ENCODE assay signal across 16 cellular contexts in genomic region chr6:88965691-88966090, GRCh38. TPM values are rescaled to one million over a fixed set of nuclear protein-coding genes. Genes with fewer than 3 reads are reported as not detected.
DNase-seq lines count a peak whose midpoint lies in the region; ATAC-seq, FAIRE-seq and TF ChIP-seq lines count a peak whose summit lies in the region.
"Had no signal": no experiment of that assay in that cellular context is flagged by ENCODE, and none has a peak within 500 bp of the region (broad histone marks: within the 10 kb centered on the region; RNA-seq: fewer than 3 reads in every experiment).

No MANE protein-coding gene starts in this region.

- H3K27me3 Mint-ChIP-seq in GM23338 (ENCODE audit: insufficient read depth, low read depth, poor library complexity) (peaks cover 30% of the 10 kb centered on the region), nephron progenitor cell (ENCODE audit: low read depth, poor library complexity) (peaks cover 8% of the 10 kb centered on the region)

- no peak overlapping the region for H3K56ac ChIP-seq in H1 (replicated peaks; ENCODE audit: insufficient read length, low read depth, low read length)

- H3K27ac Mint-ChIP-seq in GM23338 (no peak overlapping the region), nephron progenitor cell (no peak overlapping the region)

- FAIRE-seq in H1 (lab: Jason Lieb, UNC) = no peak
- FAIRE-seq: H54 had no signal

- H4K8ac ChIP-seq in H1 (ENCODE audit: extremely low read depth, insufficient read depth, low read length) = no peak overlapping the region

- H3K79me2 ChIP-seq in GM23338 (replicated peaks; ENCODE audit: insufficient read depth) = peaks cover 25% of the 10 kb centered on the region
- peaks cover 3 to 23% of the 10 kb centered on the region in 2 experiments for H3K79me2 ChIP-seq in H1 (ENCODE audit: control insufficient read depth in 1 of 2, insufficient read depth in 2 of 2, low read length in 2 of 2)

- no peaks in the 10 kb centered on the region for H3K9me2 ChIP-seq in GM23338 (ENCODE audit: insufficient read depth)

- no peak overlapping the region for H4K91ac ChIP-seq in H1 (replicated peaks; ENCODE audit: insufficient read length, low read length)

- H3K9me3 ChIP-seq in H1 (ENCODE audit: insufficient read depth in 2 of 2, low read depth in 1 of 2, low read length in 1 of 2) = peaks cover 0 to 9% of the 10 kb centered on the region in 2 experiments; a peak in 1 of 4 replicates

- H3K4me3 ChIP-seq in GM23338 = no peak overlapping the region
- H3K4me3 ChIP-seq in H1 (ENCODE audit: extremely low read depth in 1 of 4, insufficient read depth in 2 of 4, low read depth in 3 of 4, low read length in 4 of 4) = no peak overlapping the region
- H3K4me3 ChIP-seq: MG63 had no signal

- peaks cover 18% of the 10 kb centered on the region for H3K27me3 ChIP-seq in GM23338 (ENCODE audit: insufficient read depth)
- peaks cover under 1 to 7% (median 5%) of the 10 kb centered on the region in 4 experiments; a peak in 6 of 7 replicates for H3K27me3 ChIP-seq in H1 (replicated peaks in 1 of 4; ENCODE audit: control insufficient read depth in 3 of 4, extremely low read depth in 1 of 4, insufficient read depth in 3 of 4, low read length in 3 of 4)
- H3K27me3 ChIP-seq: MG63 had no signal

- CTCF ChIA-PET in H1 (lab: Charles Lee; ENCODE audit: partially characterized antibody) = interaction anchor here (1.6 kb wide), 1 partner anchor 10 kb away, joined by 4 read pairs; no protein-coding TSS in a partner anchor

- no peak overlapping the region for H2AK5ac ChIP-seq in H1 (ENCODE audit: low read depth, low read length)

- ATAC-seq in GM23338 = peak; percentile 17
- ATAC-seq: Panc1 had no signal

- no peak overlapping the region for H4K5ac ChIP-seq in H1 (ENCODE audit: insufficient read length, low read depth, low read length)

- H2BK15ac ChIP-seq in H1 (ENCODE audit: low read length) = no peak overlapping the region

- H3K9me3 Mint-ChIP-seq in GM23338 = peaks cover 37% of the 10 kb centered on the region
- peaks cover 34% of the 10 kb centered on the region for H3K9me3 Mint-ChIP-seq in nephron progenitor cell

- H3K36me3 Mint-ChIP-seq in GM23338 (ENCODE audit: low read depth) (peaks cover 35% of the 10 kb centered on the region), nephron progenitor cell (ENCODE audit: low read depth) (peaks cover 32% of the 10 kb centered on the region)

- POLR2A ChIA-PET in H1 (lab: Charles Lee; ENCODE audit: partially characterized antibody) = no interaction called here

- H4K20me1 ChIP-seq in GM23338 (replicated peaks; ENCODE audit: insufficient read depth) (no peaks in the 10 kb centered on the region), H1 (replicated peaks in 1 of 2; ENCODE audit: control insufficient read depth in 1 of 2, insufficient read depth in 2 of 2, low read length in 2 of 2) (no peaks in the 10 kb centered on the region)

- no peak overlapping the region for H3K4me3 Mint-ChIP-seq in GM23338
- H3K4me3 Mint-ChIP-seq in nephron progenitor cell = peak overlapping the region; percentile 100

- no peak for TF ChIP-seq RAD21 in H1 (IDR thresholded peaks at IDR 0.05 in 1 of 2, conservative IDR thresholded peaks at IDR 0.05 in 1 of 2; ENCODE audit: low read depth in 2 of 2, low read length in 2 of 2)

- H3K4ac ChIP-seq in H1 (replicated peaks; ENCODE audit: insufficient read length, low read depth, low read length) = no peak overlapping the region

- H3K4me1 ChIP-seq in GM23338 (ENCODE audit: insufficient read depth) (no peaks in the 10 kb centered on the region), H1 (replicated peaks in 1 of 4; ENCODE audit: control insufficient read depth in 3 of 4, insufficient read depth in 4 of 4, low read length in 3 of 4) (peaks cover 0 to 5% (median 2%) of the 10 kb centered on the region in 4 experiments; a peak in 6 of 7 replicates)

- no peak overlapping the region for H3K9ac ChIP-seq in H1 (replicated peaks in 1 of 4; ENCODE audit: extremely low read depth in 1 of 4, low read depth in 3 of 4, low read length in 3 of 4)

- no peak overlapping the region for H2BK20ac ChIP-seq in H1 (ENCODE audit: low read length)

- no peak overlapping the region for H3K27ac ChIP-seq in GM23338 (ENCODE audit: low read depth)
- H3K27ac ChIP-seq in H1 (ENCODE audit: low read depth, low read length) = no peak overlapping the region; the same call in 1 of the 2 replicates

- H2AFZ ChIP-seq in GM23338 (no peak overlapping the region), H1 (ENCODE audit: low read length) (no peak overlapping the region; the same call in none of the 2 replicates)

- H3K4me2 ChIP-seq in GM23338 = no peak overlapping the region
- peak overlapping the region in 1 of 2 experiments; percentile 0; a peak in 2 of 4 replicates for H3K4me2 ChIP-seq in H1 (ENCODE audit: insufficient read depth in 1 of 2, low read depth in 2 of 2, low read length in 2 of 2)

- H2BK120ac ChIP-seq in H1 (replicated peaks; ENCODE audit: low read depth, low read length) = no peak overlapping the region

- H3K4me1 Mint-ChIP-seq in GM23338 = peaks cover 16% of the 10 kb centered on the region
- H3K4me1 Mint-ChIP-seq in nephron progenitor cell = peaks cover 33% of the 10 kb centered on the region

- H3F3A ChIP-seq in GM23338 (replicated peaks; ENCODE audit: low read depth) = no peaks in the 10 kb centered on the region

- H3K23me2 ChIP-seq in H1 (ENCODE audit: low read depth, low read length) = peaks cover 5% of the 10 kb centered on the region; the same call in 1 of the 2 replicates

- H3K18ac ChIP-seq in H1 (ENCODE audit: extremely low read depth, low read length) = no peak overlapping the region

- TF ChIP-seq POLR2A in H1 (IDR thresholded peaks at IDR 0.05; ENCODE audit: control extremely low read depth in 1 of 2, low read depth in 2 of 2, low read length in 2 of 2) = no peak

- DNase-seq in GM23338 (ENCODE audit: low spot score) (peak; percentile 52), NCI-H69 (lab: John Stamatoyannopoulos, UW) (peak; percentile 29), H1 (ENCODE audit: low read depth in 1 of 2, low spot score in 2 of 2) (no peak), nephron progenitor cell (no peak), dedifferentiated amniotic fluid mesenchymal stem cell (ENCODE audit: extremely low spot score) (no peak), GM13976 (ENCODE audit: low spot score) (no peak), DMS79 treated with DMSO at 0.1 percent for 48 hours (lab: John Stamatoyannopoulos, UW) (no peak), NCI-H2107 treated with DMSO at 0.1 percent for 48 hours (lab: John Stamatoyannopoulos, UW; ENCODE audit: unreplicated experiment) (no peak)
- DNase-seq: IMR-90, Karpas-422, MG63, NCI-H1092, NCI-H2227 treated with DMSO at 0.1 percent for 48 hours, NCI-H524 had no signal

- no peak overlapping the region for H2BK12ac ChIP-seq in H1 (ENCODE audit: low read depth, low read length)

- no peak overlapping the region for H3K14ac ChIP-seq in H1 (ENCODE audit: insufficient read length)

- no peak overlapping the region for H2BK5ac ChIP-seq in H1 (ENCODE audit: low read depth, low read length)

- TF ChIP-seq CTCF in GM23338 (conservative IDR thresholded peaks at IDR 0.05; ENCODE audit: low read depth in 2 of 2) = no peak
- no peak for TF ChIP-seq CTCF in H1 (IDR thresholded peaks at IDR 0.05; ENCODE audit: control extremely low read depth in 1 of 3, insufficient read depth in 1 of 3, low read depth in 1 of 3, low read length in 3 of 3)
- TF ChIP-seq CTCF in nephron progenitor cell (IDR thresholded peaks at IDR 0.05) = no peak
- no peak for TF ChIP-seq CTCF in GM13976 (IDR thresholded peaks at IDR 0.05; ENCODE audit: borderline replicate concordance, control extremely low read depth, extremely low read depth, insufficient read depth, missing control alignments)

- 40% methylated on average over 1 of the region's 2 CpGs; no CpG with 5 or more reads in 1 of the 2 experiments for WGBS in H1 (ENCODE audit: extremely low coverage in 1 of 2, insufficient coverage in 1 of 2, insufficient read length in 1 of 2, insufficient replicate concordance in 2 of 2, low coverage in 1 of 2, low lambda C conversion rate in 2 of 2, missing lambda C conversion rate in 1 of 2), 2 experiments

- H3K36me3 ChIP-seq in GM23338 (ENCODE audit: insufficient read depth) = peaks cover 7% of the 10 kb centered on the region; the same call in 1 of the 2 replicates
- no peaks in the 10 kb centered on the region for H3K36me3 ChIP-seq in H1 (ENCODE audit: control insufficient read depth in 2 of 4, insufficient read depth in 4 of 4, low read length in 3 of 4)

- H3K23ac ChIP-seq in H1 (ENCODE audit: insufficient read length) = no peak overlapping the region

- TF ChIP-seq EP300 in H1 (IDR thresholded peaks at IDR 0.05; ENCODE audit: borderline replicate concordance in 1 of 2, low read depth in 2 of 2, low read length in 2 of 2) = no peak

- in situ Hi-C loops in GM13976 (cut with MboI; ENCODE audit: low sequenced_read_pairs, unreplicated experiment) = no loop called here

- H3K79me1 ChIP-seq in H1 (ENCODE audit: low read depth, low read length) = no peaks in the 10 kb centered on the region

TF ChIP-seq in GM23338, 12 proteins besides CTCF, POLR2A, EP300 and RAD21 (continues in another document):
- no peak for TF ChIP-seq STAT1 (IDR thresholded peaks at IDR 0.05; ENCODE audit: unreplicated experiment)

TF ChIP-seq in H1, 55 proteins besides CTCF, POLR2A, EP300 and RAD21:
- TF ChIP-seq BCL11A (IDR thresholded peaks at IDR 0.05; ENCODE audit: low read depth in 2 of 2, low read length in 2 of 2) (no peak), RNF2 (IDR thresholded peaks at IDR 0.05; ENCODE audit: borderline replicate concordance, low read depth, low read length, missing control alignments, poor library complexity, severe bottlenecking) (no peak), TEAD4 (IDR thresholded peaks at IDR 0.05; ENCODE audit: low read depth, low read length) (0 out of 2 replicates have a peak, but pooled peaks have one; percentile 5), SRF (IDR thresholded peaks at IDR 0.05; ENCODE audit: low read depth, low read length) (no peak), GTF2F1 (IDR thresholded peaks at IDR 0.05; ENCODE audit: borderline replicate concordance, low read depth, low read length) (no peak), BACH1 (IDR thresholded peaks at IDR 0.05; ENCODE audit: low read length) (no peak), YY1 (IDR thresholded peaks at IDR 0.05; ENCODE audit: low read depth, low read length) (peak; percentile 42; the same call in 1 of the 2 replicates), SIX5 (IDR thresholded peaks at IDR 0.05; ENCODE audit: low read depth, low read length) (no peak)

RNA-seq across cellular contexts. Expression of gene RNGTT, which starts 2.3 kb away (rescaled TPM):
- total RNA-seq in GM23338 (2014; rRNA removed; shearing (Covaris generic)) = 29.2 and 30.7 TPM in 2 replicates
- polyA plus RNA-seq in GM23338 (2016; fragmentation: Nextera tagmentation; extraction: Ambion mirVana) (10.8 and 11.2 TPM in 2 replicates), H1 (2011; rRNA removed) (2.6 and 3.6 TPM in 2 replicates)
- total RNA-seq in H1 (2021; fragmentation: NEBNext Ultra II Directional; extraction: Animal tissue kit (Norgen Biotek cat#: 25700)) = 18.7 and 21.2 TPM in 2 replicates
- 6.2 TPM for polyA plus RNA-seq in H1 (2011; cell fraction: cytosol; rRNA removed)
- polyA plus RNA-seq in H1 (2011; cell fraction: nucleus; rRNA removed) = 3.5 TPM
- polyA plus RNA-seq in H1 (2012, experiment 1 of 2) = 8.4 to 13.3 TPM (median 10.1 TPM) in 4 replicates
- 1.1 TPM for polyA plus RNA-seq in H1 (2012, experiment 2 of 2)
- 9.0 TPM for polyA plus RNA-seq in H1 (2013, experiment 1 of 2)
- 9.7 TPM for polyA plus RNA-seq in H1 (2013, experiment 2 of 2)
- polyA minus RNA-seq in H1 (2011; rRNA and poly(A)+ RNA removed) = 8.6 and 12.4 TPM in 2 replicates
- 9.0 TPM for polyA minus RNA-seq in H1 (2011; cell fraction: cytosol; rRNA and poly(A)+ RNA removed)
- polyA minus RNA-seq in H1 (2011; cell fraction: nucleus; rRNA and poly(A)+ RNA removed) = 22.1 TPM

Comparison
In these comparisons a context has a peak if more than half of its experiments do, and no peak if none do; other contexts are left out.
1. DNase-seq: peak in GM23338 (single experiment) and NCI-H69 (single experiment); none in H1 (0 of 2), nephron progenitor cell (single experiment), dedifferentiated amniotic fluid mesenchymal stem cell (single experiment), GM13976 (single experiment), DMS79 treated with DMSO at 0.1 percent for 48 hours (single experiment) and NCI-H2107 treated with DMSO at 0.1 percent for 48 hours (single experiment).